Comparison of ENCODE assay signal across 1 cellular context in the genomic region with DNA sequence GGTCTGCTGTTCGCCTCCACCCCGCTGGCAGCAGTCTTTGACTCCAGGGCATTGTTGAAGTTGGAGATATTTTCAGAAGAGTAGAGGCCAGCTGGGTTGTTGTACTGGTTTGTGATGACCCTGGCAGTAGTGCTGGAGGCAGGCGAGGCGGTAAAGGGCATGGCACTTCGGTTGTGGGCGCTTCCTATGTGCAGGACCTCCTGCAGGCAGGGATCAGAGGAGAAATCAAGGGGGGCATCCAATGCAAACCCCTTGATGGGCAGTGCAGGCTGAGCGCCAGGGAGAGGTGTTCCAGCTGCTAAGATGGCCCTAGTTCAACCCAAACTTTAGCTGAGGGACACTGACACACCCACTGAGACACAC.
TF ChIP-seq lines count a peak whose summit lies in the region.

No MANE protein-coding gene starts in this region.

TF ChIP-seq in H1, 55 proteins besides CTCF, POLR2A, EP300 and RAD21:
- no peak for TF ChIP-seq SAP30 (IDR thresholded peaks at IDR 0.05; ENCODE audit: insufficient read depth, insufficient replicate concordance, low read length)
- TF ChIP-seq MAX (IDR thresholded peaks at IDR 0.05) = no peak
- TF ChIP-seq YY1 (IDR thresholded peaks at IDR 0.05; ENCODE audit: low read depth, low read length) = no peak
- TF ChIP-seq CHD1 (IDR thresholded peaks at IDR 0.05; ENCODE audit: low read depth, low read length) = no peak
- no peak for TF ChIP-seq SIN3A (conservative IDR thresholded peaks at IDR 0.05 in 1 of 2, IDR thresholded peaks at IDR 0.05 in 1 of 2; ENCODE audit: low read depth in 1 of 2, low read length in 2 of 2)
- no peak for TF ChIP-seq USF2 (IDR thresholded peaks at IDR 0.05; ENCODE audit: low read length)
- no peak for TF ChIP-seq FOSL1 (IDR thresholded peaks at IDR 0.05; ENCODE audit: insufficient read depth, low read depth, low read length)
- no peak for TF ChIP-seq GTF2F1 (IDR thresholded peaks at IDR 0.05; ENCODE audit: borderline replicate concordance, low read depth, low read length)
- no peak for TF ChIP-seq TBP (IDR thresholded peaks at IDR 0.05; ENCODE audit: low read depth, low read length)
- no peak for TF ChIP-seq SRF (IDR thresholded peaks at IDR 0.05; ENCODE audit: low read depth, low read length)
- TF ChIP-seq KDM4A (IDR thresholded peaks at IDR 0.05; ENCODE audit: low read depth, low read length, severe bottlenecking) = no peak
- TF ChIP-seq NRF1 (IDR thresholded peaks at IDR 0.05; ENCODE audit: low read depth, low read length) = no peak
- no peak for TF ChIP-seq GABPA (IDR thresholded peaks at IDR 0.05; ENCODE audit: borderline replicate concordance, insufficient read depth, low read length)
